16 cellular contexts compared by ENCODE assay signal in genomic region chr5:56350030-56350594, GRCh38.
DNase-seq lines count a peak whose midpoint lies in the region; ATAC-seq and TF ChIP-seq lines count a peak whose summit lies in the region.
"Had no signal": no experiment of that assay in that cellular context is flagged by ENCODE, and none has a peak within 500 bp of the region (broad histone marks: within the 10 kb centered on the region; RNA-seq: fewer than 3 reads in every experiment).

No MANE protein-coding gene starts in this region.

- H4K20me1 ChIP-seq in BLaER1 treated with 17β-estradiol and CSF1 and Interleukin-3, amounts not matched to agents 10 nM and 100 nM = no peaks in the 10 kb centered on the region
- H4K20me1 ChIP-seq in PC-3 (ENCODE audit: low read length) = no peaks in the 10 kb centered on the region
- H4K20me1 ChIP-seq in osteoblast (ENCODE audit: insufficient read depth, low read length) = no peaks in the 10 kb centered on the region

- POLR2A ChIA-PET in PC-3 (lab: Charles Lee; ENCODE audit: unreplicated experiment) = no interaction called here

- H2AFZ ChIP-seq in PC-3 (ENCODE audit: low read length) (no peak overlapping the region), osteoblast (ENCODE audit: low read length) (no peak overlapping the region)
- H2AFZ ChIP-seq: GM23338, neural progenitor cell had no signal

- peaks cover 23 to 61% (median 52%) of the 10 kb centered on the region in 10 experiments for H3K4me1 ChIP-seq in BLaER1 treated with 17β-estradiol and CSF1 and Interleukin-3, amounts not matched to agents 10 nM and 100 nM
- peaks cover 42% of the 10 kb centered on the region for H3K4me1 ChIP-seq in PC-3 (ENCODE audit: insufficient read depth, low read length)
- peaks cover 25% of the 10 kb centered on the region for H3K4me1 ChIP-seq in osteoblast (ENCODE audit: insufficient read depth, low read length)
- peaks cover 0 to 4% of the 10 kb centered on the region in 2 donors for H3K4me1 ChIP-seq in aorta (ENCODE audit: control insufficient read depth in 1 of 2, insufficient read depth in 2 of 2, low read length in 2 of 2)
- H3K4me1 ChIP-seq: neural progenitor cell had no signal

- peaks cover 0 to 10% (median 0%) of the 10 kb centered on the region in 11 experiments; a peak in 2 of 22 replicates for H3K36me3 ChIP-seq in BLaER1 treated with 17β-estradiol and CSF1 and Interleukin-3, amounts not matched to agents 10 nM and 100 nM
- H3K36me3 ChIP-seq in PC-3 (ENCODE audit: low read depth, low read length) (no peaks in the 10 kb centered on the region), osteoblast (ENCODE audit: insufficient read depth, low read length) (no peaks in the 10 kb centered on the region), aorta (ENCODE audit: control insufficient read depth in 1 of 2, insufficient read depth in 2 of 2, low read length in 1 of 2) (no peaks in the 10 kb centered on the region), MG63 (no peaks in the 10 kb centered on the region)
- H3K36me3 ChIP-seq: neural progenitor cell, vagina had no signal

- H3K27me3 ChIP-seq in BLaER1 treated with 17β-estradiol and CSF1 and Interleukin-3, amounts not matched to agents 10 nM and 100 nM = no peaks in the 10 kb centered on the region
- H3K27me3 ChIP-seq in PC-3 (ENCODE audit: low read length) (no peaks in the 10 kb centered on the region), osteoblast (ENCODE audit: insufficient read depth, low read length) (no peaks in the 10 kb centered on the region), aorta (ENCODE audit: control insufficient read depth in 1 of 2, insufficient read depth in 2 of 2, low read length in 1 of 2) (no peaks in the 10 kb centered on the region), MG63 (no peaks in the 10 kb centered on the region)
- H3K27me3 ChIP-seq: neural progenitor cell, vagina had no signal

- no peak overlapping the region for H3K9ac ChIP-seq in BLaER1 treated with 17β-estradiol and CSF1 and Interleukin-3, amounts not matched to agents 10 nM and 100 nM
- peak overlapping the region; percentile 4; the same call in 1 of the 2 replicates for H3K9ac ChIP-seq in PC-3 (ENCODE audit: low read length)
- H3K9ac ChIP-seq: neural progenitor cell had no signal

- H3K4me3 ChIP-seq in BLaER1 treated with 17β-estradiol and CSF1 and Interleukin-3, amounts not matched to agents 10 nM and 100 nM = no peak overlapping the region
- H3K4me3 ChIP-seq in PC-3 (ENCODE audit: low read length) = no peak overlapping the region
- H3K4me3 ChIP-seq in choroid plexus epithelial cell (ENCODE audit: low read depth, low read length) = no peak overlapping the region
- no peak overlapping the region for H3K4me3 ChIP-seq in osteoblast (ENCODE audit: insufficient read depth, low read length)
- H3K4me3 ChIP-seq in aorta (ENCODE audit: low read length in 2 of 2) = no peak overlapping the region
- no peak overlapping the region for H3K4me3 ChIP-seq in MG63
- H3K4me3 ChIP-seq: GM23338, neural progenitor cell, SK-N-MC, vagina had no signal

- H3K27ac ChIP-seq in BLaER1 treated with 17β-estradiol and CSF1 and Interleukin-3, amounts not matched to agents 10 nM and 100 nM = peak overlapping the region in 6 of 11 experiments; percentile 6 to 51 (median 26); a peak in 6 of 22 replicates
- H3K27ac ChIP-seq in PC-3 (ENCODE audit: low read length) = peak overlapping the region; percentile 76
- no peak overlapping the region for H3K27ac ChIP-seq in osteoblast (ENCODE audit: low read depth, low read length)
- H3K27ac ChIP-seq in aorta (ENCODE audit: low read depth in 1 of 2, low read length in 2 of 2) = no peak overlapping the region
- H3K27ac ChIP-seq: neural progenitor cell, SK-N-MC, vagina had no signal

- H3K9me2 ChIP-seq in PC-3 (replicated peaks; ENCODE audit: low read length) = no peaks in the 10 kb centered on the region

- TF ChIP-seq CTCF in PC-3 (conservative IDR thresholded peaks at IDR 0.05; ENCODE audit: low read depth, low read length) (no peak), choroid plexus epithelial cell (conservative IDR thresholded peaks at IDR 0.05; ENCODE audit: low read depth, low read length) (no peak), osteoblast (IDR thresholded peaks at IDR 0.05; ENCODE audit: extremely low read depth, low read depth, low read length) (no peak)

- CTCF ChIA-PET in PC-3 (lab: Charles Lee) = interaction anchor here (0.6 kb wide), 1 partner anchor 59 kb away, joined by 8 read pairs; no protein-coding TSS in a partner anchor

- H3F3A ChIP-seq in PC-3 (ENCODE audit: low read length, unreplicated experiment) = no peaks in the 10 kb centered on the region

- H3K4me2 ChIP-seq in BLaER1 treated with 17β-estradiol and CSF1 and Interleukin-3, amounts not matched to agents 10 nM and 100 nM = peak overlapping the region; percentile 44 to 75 (median 60)
- H3K4me2 ChIP-seq in PC-3 (ENCODE audit: low read length) (peak overlapping the region; percentile 57), osteoblast (ENCODE audit: insufficient read depth, low read length) (peak overlapping the region; percentile 1)
- H3K4me2 ChIP-seq: GM23338, neural progenitor cell had no signal

- intact Hi-C loops in PC-3 (cut with micrococcal nuclease) (no loop called here), aorta (cut with DNase I) (no loop called here)

- no TSS peak for BruUV-seq in PC-3 (replicated peaks; lab: Mats Ljungman, UMichigan)

- H3K79me2 ChIP-seq in PC-3 (ENCODE audit: low read length) = no peaks in the 10 kb centered on the region
- H3K79me2 ChIP-seq in osteoblast (ENCODE audit: insufficient read depth, low read length) = no peaks in the 10 kb centered on the region

- 72 to 76% methylated on average over 3 of the region's 3 CpGs for WGBS in aorta, 2 donors

- no peak for DNase-seq in PC-3
- peak; percentile 20 for DNase-seq in choroid plexus epithelial cell (ENCODE audit: low read depth)
- DNase-seq in osteoblast (ENCODE audit: insufficient read length, low spot score, missing footprints) = peak; percentile 65
- DNase-seq in Kasumi-1 (lab: John Stamatoyannopoulos, UW) = no peak
- DNase-seq in aorta = no peak
- no peak for DNase-seq in MG63
- DNase-seq: activated CD8-positive, alpha-beta memory T cell treated with anti-CD3 and anti-CD28 coated beads for 24 hours; activated effector memory CD4-positive, alpha-beta T cell treated with anti-CD3 and anti-CD28 coated beads, Interleukin-2, amount 50 U/mL, for 16 hours; DND-41; stimulated activated naive CD4-positive, alpha-beta T cell had no signal

- peaks cover 16 to 76% (median 46%) of the 10 kb centered on the region in 11 experiments; a peak in 21 of 22 replicates for H3K9me3 ChIP-seq in BLaER1 treated with 17β-estradiol and CSF1 and Interleukin-3, amounts not matched to agents 10 nM and 100 nM (replicated peaks in 1 of 11)
- H3K9me3 ChIP-seq in PC-3 (ENCODE audit: low read length) = no peaks in the 10 kb centered on the region
- no peaks in the 10 kb centered on the region for H3K9me3 ChIP-seq in osteoblast (ENCODE audit: low read depth, low read length)
- no peaks in the 10 kb centered on the region for H3K9me3 ChIP-seq in aorta (ENCODE audit: control insufficient read depth, low read length)
- H3K9me3 ChIP-seq in MG63 = no peaks in the 10 kb centered on the region
- H3K9me3 ChIP-seq: vagina had no signal

- ATAC-seq in PC-3 (peak; percentile 6; the same call in 1 of the 2 replicates), GM21515 (IDR thresholded peaks at IDR 0.05; ENCODE audit: unreplicated experiment) (no peak), aorta (ENCODE audit: low FRiP score) (no peak)

Comparison
In these comparisons a context has a peak if more than half of its experiments do, and no peak if none do; other contexts are left out.
1. H3K27ac ChIP-seq: peak in BLaER1 treated with 17β-estradiol and CSF1 and Interleukin-3, amounts not matched to agents 10 nM and 100 nM (6 of 11) and PC-3 (single experiment); none in osteoblast (single experiment) and aorta (0 of 2).
2. H3K4me2 ChIP-seq: peak in every context shown above with its lines; median percentile 60 in BLaER1 treated with 17β-estradiol and CSF1 and Interleukin-3, amounts not matched to agents 10 nM and 100 nM; 57 in PC-3; 1 in osteoblast.
3. DNase-seq: peak in choroid plexus epithelial cell (single experiment) and osteoblast (single experiment); none in PC-3 (single experiment), Kasumi-1 (0 of 2), aorta (0 of 2) and MG63 (single experiment).